Comparison of ENCODE assay signal across 19 cellular contexts in the genomic region with DNA sequence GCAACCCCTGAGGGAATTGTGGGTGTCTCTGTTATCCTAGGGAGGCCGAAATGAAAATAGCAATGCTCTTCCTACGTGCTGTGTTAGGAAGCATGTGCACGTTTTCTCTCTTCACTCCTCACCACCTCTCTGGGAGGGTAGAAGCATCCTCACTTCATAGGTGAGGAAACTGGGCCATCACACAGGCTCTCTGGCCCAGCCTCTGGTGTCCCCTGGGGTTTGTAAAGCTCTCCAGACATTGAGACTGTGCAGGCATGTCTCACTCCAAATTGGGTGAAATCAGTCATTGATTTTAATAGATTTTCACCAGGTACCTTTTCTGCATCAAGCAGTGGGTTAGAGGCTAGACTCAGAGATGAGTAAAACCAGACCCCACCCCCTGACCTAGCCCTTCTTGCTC.
DNase-seq lines count a peak whose midpoint lies in the region; ATAC-seq, FAIRE-seq and TF ChIP-seq lines count a peak whose summit lies in the region.
"Had no signal": no experiment of that assay in that cellular context is flagged by ENCODE, and none has a peak within 500 bp of the region (broad histone marks: within the 10 kb centered on the region; RNA-seq: fewer than 3 reads in every experiment).

No MANE protein-coding gene starts in this region.

- no peaks in the 10 kb centered on the region for H3K79me2 ChIP-seq in GM12878 (ENCODE audit: control insufficient read depth, insufficient read depth, low read length)

- H3K4me3 ChIP-seq in BLaER1 treated with 17β-estradiol and CSF1 and Interleukin-3, amounts not matched to agents 10 nM and 100 nM = no peak overlapping the region
- H3K4me3 ChIP-seq in GM12878 = no peak overlapping the region
- no peak overlapping the region for H3K4me3 ChIP-seq in WERI-Rb-1 (ENCODE audit: low read depth, low read length)
- H3K4me3 ChIP-seq: HAP-1 had no signal

- H3K27ac Mint-ChIP-seq in progenitor cell of endocrine pancreas = peak overlapping the region; percentile 5
- H3K27ac Mint-ChIP-seq in naive thymus-derived CD8-positive, alpha-beta T cell = no peak overlapping the region
- H3K27ac Mint-ChIP-seq: B cell; CD4-positive, alpha-beta T cell; IgD-negative memory B cell had no signal

- peaks cover 2% of the 10 kb centered on the region for H3K9me3 Mint-ChIP-seq in progenitor cell of endocrine pancreas (ENCODE audit: low read depth)
- H3K9me3 Mint-ChIP-seq in naive thymus-derived CD8-positive, alpha-beta T cell = peaks cover 0 to 3% (median 0%) of the 10 kb centered on the region in 9 donors
- H3K9me3 Mint-ChIP-seq: CD4-positive, alpha-beta T cell; IgD-negative memory B cell had no signal

- H4K20me1 ChIP-seq in BLaER1 treated with 17β-estradiol and CSF1 and Interleukin-3, amounts not matched to agents 10 nM and 100 nM = no peaks in the 10 kb centered on the region
- no peaks in the 10 kb centered on the region for H4K20me1 ChIP-seq in GM12878 (ENCODE audit: control insufficient read depth, insufficient read depth)

- WGBS in GM12878 (ENCODE audit: insufficient coverage, insufficient replicate concordance, low lambda C conversion rate, missing lambda C conversion rate) = 0% methylated on average over 3 of the region's 3 CpGs

- H3K4me1 ChIP-seq in BLaER1 treated with 17β-estradiol and CSF1 and Interleukin-3, amounts not matched to agents 10 nM and 100 nM = peaks cover 0 to 37% (median 28%) of the 10 kb centered on the region in 10 experiments; a peak in 15 of 20 replicates
- no peaks in the 10 kb centered on the region for H3K4me1 ChIP-seq in GM12878 (ENCODE audit: control insufficient read depth, insufficient read depth, low read length)
- H3K4me1 ChIP-seq: Caco-2, HAP-1 had no signal

- TF ChIP-seq EP300 in GM12878 (IDR thresholded peaks at IDR 0.05; ENCODE audit: borderline replicate concordance in 1 of 2, control insufficient read depth in 1 of 2, low read depth in 2 of 2, low read length in 2 of 2) = no peak

- H3K4me2 ChIP-seq in BLaER1 treated with 17β-estradiol and CSF1 and Interleukin-3, amounts not matched to agents 10 nM and 100 nM = peak overlapping the region in 8 of 11 experiments; percentile 39 to 82 (median 64); a peak in 16 of 22 replicates
- no peak overlapping the region for H3K4me2 ChIP-seq in GM12878 (ENCODE audit: control insufficient read depth, insufficient read depth)

- peaks cover 0 to 29% (median 11%) of the 10 kb centered on the region in 11 experiments; a peak in 13 of 22 replicates for H3K36me3 ChIP-seq in BLaER1 treated with 17β-estradiol and CSF1 and Interleukin-3, amounts not matched to agents 10 nM and 100 nM
- H3K36me3 ChIP-seq in GM12878 (ENCODE audit: control insufficient read depth in 2 of 2, insufficient read depth in 2 of 2, low read length in 1 of 2) (peaks cover 6 to 16% of the 10 kb centered on the region in 2 experiments), WERI-Rb-1 (peaks cover 23% of the 10 kb centered on the region)

- H3K9me3 ChIP-seq in BLaER1 treated with 17β-estradiol and CSF1 and Interleukin-3, amounts not matched to agents 10 nM and 100 nM (replicated peaks in 1 of 11) = no peaks in the 10 kb centered on the region
- H3K9me3 ChIP-seq in GM12878 (replicated peaks; ENCODE audit: control insufficient read depth, insufficient read depth, low read length) = no peaks in the 10 kb centered on the region
- no peaks in the 10 kb centered on the region for H3K9me3 ChIP-seq in WERI-Rb-1 (ENCODE audit: severe bottlenecking)
- H3K9me3 ChIP-seq: Caco-2, HAP-1 had no signal

- H3K4me3 Mint-ChIP-seq in progenitor cell of endocrine pancreas (ENCODE audit: low read depth) = no peak overlapping the region
- no peak overlapping the region for H3K4me3 Mint-ChIP-seq in naive thymus-derived CD8-positive, alpha-beta T cell
- H3K4me3 Mint-ChIP-seq: B cell; CD4-positive, alpha-beta T cell; IgD-negative memory B cell had no signal

- H2AFZ ChIP-seq in GM12878 (ENCODE audit: control insufficient read depth, low read depth, low read length) = no peak overlapping the region

- POLR2A ChIA-PET in GM12878 (lab: Charles Lee) = no interaction called here
- POLR2A ChIA-PET in naive thymus-derived CD8-positive, alpha-beta T cell (lab: Charles Lee) = no interaction called here

- no TSS peak for BruUV-seq in GM12878 (replicated peaks; lab: Mats Ljungman, UMichigan)

- RAD21 ChIA-PET in GM12878 (lab: Charles Lee; ENCODE audit: unreplicated experiment) = no interaction called here

- H3K9ac ChIP-seq in BLaER1 treated with 17β-estradiol and CSF1 and Interleukin-3, amounts not matched to agents 10 nM and 100 nM = no peak overlapping the region
- no peak overlapping the region for H3K9ac ChIP-seq in GM12878 (ENCODE audit: control insufficient read depth, insufficient read depth, low read length)

- peak; percentile 44 for ATAC-seq in HG03442 (IDR thresholded peaks at IDR 0.05; ENCODE audit: unreplicated experiment)
- ATAC-seq in GM12878 = peak; percentile 40
- ATAC-seq in GM19324 (IDR thresholded peaks at IDR 0.05; ENCODE audit: low FRiP score, unreplicated experiment) = no peak
- ATAC-seq in naive thymus-derived CD8-positive, alpha-beta T cell = no peak
- ATAC-seq: HepG2 had no signal

- in situ Hi-C loops in GM12878 (cut with MboI) = no loop called here

- SMC1A ChIA-PET in GM12878 (lab: Charles Lee; ENCODE audit: uncharacterized antibody, unreplicated experiment) = interaction anchor here (1.3 kb wide), 1 partner anchor 10 kb away, joined by 4 read pairs; no protein-coding TSS in a partner anchor

- DNase-seq in GM12878 (ENCODE audit: low read depth, low spot score) = no peak
- no peak for DNase-seq in progenitor cell of endocrine pancreas (ENCODE audit: low spot score, unreplicated experiment)
- no peak for DNase-seq in NCI-H1092 treated with DMSO at 0.1 percent for 48 hours (lab: John Stamatoyannopoulos, UW)
- DNase-seq in naive thymus-derived CD8-positive, alpha-beta T cell = no peak
- DNase-seq in WERI-Rb-1 = no peak
- DNase-seq: Caco-2; CD4-positive, alpha-beta T cell; KBM-7 had no signal

- no peak for TF ChIP-seq CTCF in GM12878 (IDR thresholded peaks at IDR 0.05 in 2 of 3, conservative IDR thresholded peaks at IDR 0.05 in 1 of 3; ENCODE audit: control insufficient read depth in 2 of 3, extremely low read depth in 1 of 3, insufficient read depth in 1 of 3, low read depth in 3 of 3, low read length in 3 of 3)
- no peak for TF ChIP-seq CTCF in progenitor cell of endocrine pancreas (IDR thresholded peaks at IDR 0.05; ENCODE audit: unreplicated experiment)
- no peak for TF ChIP-seq CTCF in WERI-Rb-1 (IDR thresholded peaks at IDR 0.05; ENCODE audit: low read depth, low read length)

- CTCF ChIA-PET in GM12878 (lab: Yijun Ruan, JAX) = no interaction called here

- H3K27me3 ChIP-seq in BLaER1 treated with 17β-estradiol and CSF1 and Interleukin-3, amounts not matched to agents 10 nM and 100 nM = no peaks in the 10 kb centered on the region
- H3K27me3 ChIP-seq in GM12878 (replicated peaks in 1 of 2; ENCODE audit: control insufficient read depth in 2 of 2, insufficient read depth in 2 of 2, low read length in 1 of 2) = no peaks in the 10 kb centered on the region
- H3K27me3 ChIP-seq in WERI-Rb-1 (ENCODE audit: insufficient read depth, low read depth, severe bottlenecking) = no peaks in the 10 kb centered on the region

- H3K27ac ChIP-seq in BLaER1 treated with 17β-estradiol and CSF1 and Interleukin-3, amounts not matched to agents 10 nM and 100 nM = no peak overlapping the region
- H3K27ac ChIP-seq in GM12878 (ENCODE audit: control insufficient read depth, insufficient read depth) (no peak overlapping the region), WERI-Rb-1 (no peak overlapping the region)
- H3K27ac ChIP-seq: C4-2B had no signal

- TF ChIP-seq POLR2A in GM12878 (IDR thresholded peaks at IDR 0.05; ENCODE audit: low read depth, low read length) = 0 out of 2 replicates have a peak, but pooled peaks have one; percentile 23

- peaks cover 8% of the 10 kb centered on the region for H3K36me3 Mint-ChIP-seq in progenitor cell of endocrine pancreas (ENCODE audit: insufficient read depth)
- peaks cover 0 to 25% (median 6%) of the 10 kb centered on the region in 3 donors for H3K36me3 Mint-ChIP-seq in naive thymus-derived CD8-positive, alpha-beta T cell
- H3K36me3 Mint-ChIP-seq: IgD-negative memory B cell had no signal

- intact Hi-C loops in GM12878 (cut with micrococcal nuclease; ENCODE audit: unreplicated experiment) = no loop called here

- no peak for FAIRE-seq in GM12878 (lab: Jason Lieb, UNC)
- FAIRE-seq: D721Med, G401.6, H1, HepG2 had no signal

- TF ChIP-seq RAD21 in GM12878 (IDR thresholded peaks at IDR 0.05; ENCODE audit: insufficient read depth, low read depth, low read length) = no peak

- H3K27me3 Mint-ChIP-seq in progenitor cell of endocrine pancreas = no peaks in the 10 kb centered on the region
- peaks cover 0 to 1% (median 0%) of the 10 kb centered on the region in 5 donors for H3K27me3 Mint-ChIP-seq in naive thymus-derived CD8-positive, alpha-beta T cell
- H3K27me3 Mint-ChIP-seq: B cell; CD4-positive, alpha-beta T cell; IgD-negative memory B cell had no signal

- H3K4me1 Mint-ChIP-seq in progenitor cell of endocrine pancreas (ENCODE audit: low read depth) = no peaks in the 10 kb centered on the region
- H3K4me1 Mint-ChIP-seq in naive thymus-derived CD8-positive, alpha-beta T cell = no peaks in the 10 kb centered on the region

TF ChIP-seq in GM12878, 131 proteins besides CTCF, POLR2A, EP300 and RAD21 (continues in another document):
- TF ChIP-seq, protein P1, sequence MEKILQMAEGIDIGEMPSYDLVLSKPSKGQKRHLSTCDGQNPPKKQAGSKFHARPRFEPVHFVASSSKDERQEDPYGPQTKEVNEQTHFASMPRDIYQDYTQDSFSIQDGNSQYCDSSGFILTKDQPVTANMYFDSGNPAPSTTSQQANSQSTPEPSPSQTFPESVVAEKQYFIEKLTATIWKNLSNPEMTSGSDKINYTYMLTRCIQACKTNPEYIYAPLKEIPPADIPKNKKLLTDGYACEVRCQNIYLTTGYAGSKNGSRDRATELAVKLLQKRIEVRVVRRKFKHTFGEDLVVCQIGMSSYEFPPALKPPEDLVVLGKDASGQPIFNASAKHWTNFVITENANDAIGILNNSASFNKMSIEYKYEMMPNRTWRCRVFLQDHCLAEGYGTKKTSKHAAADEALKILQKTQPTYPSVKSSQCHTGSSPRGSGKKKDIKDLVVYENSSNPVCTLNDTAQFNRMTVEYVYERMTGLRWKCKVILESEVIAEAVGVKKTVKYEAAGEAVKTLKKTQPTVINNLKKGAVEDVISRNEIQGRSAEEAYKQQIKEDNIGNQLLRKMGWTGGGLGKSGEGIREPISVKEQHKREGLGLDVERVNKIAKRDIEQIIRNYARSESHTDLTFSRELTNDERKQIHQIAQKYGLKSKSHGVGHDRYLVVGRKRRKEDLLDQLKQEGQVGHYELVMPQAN (conservative IDR thresholded peaks at IDR 0.05) = no peak

Comparison
In these comparisons a context has a peak if more than half of its experiments do, and no peak if none do; other contexts are left out.
1. ATAC-seq: peak in HG03442 (single experiment) and GM12878 (single experiment); none in GM19324 (single experiment) and naive thymus-derived CD8-positive, alpha-beta T cell (0 of 2).